18 cellular contexts compared by ENCODE assay signal in the genomic region with DNA sequence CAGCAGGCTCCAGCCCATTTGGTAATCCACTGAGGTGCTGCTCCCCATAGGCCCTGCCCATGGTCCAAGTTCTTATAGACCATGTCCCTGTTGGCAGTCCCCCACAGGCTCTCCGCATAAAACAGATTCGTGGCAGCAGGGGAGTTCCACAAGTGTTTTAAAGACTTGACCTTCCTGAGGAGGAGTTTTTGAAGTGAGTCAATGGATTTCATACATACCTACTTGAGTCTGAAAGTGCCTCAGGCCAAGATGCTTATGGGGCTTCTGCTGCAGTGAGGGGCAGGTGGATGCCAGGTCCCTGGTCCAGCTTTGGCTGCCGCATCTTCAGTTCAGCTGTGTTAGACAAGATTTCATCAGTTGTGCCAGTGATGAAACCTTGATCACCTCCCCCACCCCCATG. TPM values are rescaled to one million over a fixed set of nuclear protein-coding genes. Genes with fewer than 3 reads are reported as not detected.
DNase-seq lines count a peak whose midpoint lies in the region; ATAC-seq and TF ChIP-seq lines count a peak whose summit lies in the region.
"Had no signal": no experiment of that assay in that cellular context is flagged by ENCODE, and none has a peak within 500 bp of the region (broad histone marks: within the 10 kb centered on the region; RNA-seq: fewer than 3 reads in every experiment).

No MANE protein-coding gene starts in this region.

- H3K4ac ChIP-seq in trophoblast cell (ENCODE audit: low read depth, low read length), result no peak overlapping the region

- TF ChIP-seq CTCF in astrocyte of the spinal cord (IDR thresholded peaks at IDR 0.05; ENCODE audit: low read depth, low read length) (no peak), colonic mucosa (IDR thresholded peaks at IDR 0.05) (no peak)

- H3K9me3 ChIP-seq in Karpas-422 (ENCODE audit: low read length) (no peaks in the 10 kb centered on the region), trophoblast cell (ENCODE audit: insufficient read depth, low read depth, low read length) (no peaks in the 10 kb centered on the region), colonic mucosa (no peaks in the 10 kb centered on the region)

- H3K9ac ChIP-seq in Karpas-422 (ENCODE audit: low read length) (no peak overlapping the region), trophoblast cell (ENCODE audit: low read length) (no peak overlapping the region), colonic mucosa (ENCODE audit: low read depth in 2 of 2, low read length in 2 of 2) (no peak overlapping the region)

- H2AFZ ChIP-seq in Karpas-422 (ENCODE audit: low read length), result no peak overlapping the region
- H2AFZ ChIP-seq in trophoblast cell (ENCODE audit: insufficient read depth, low read length, poor library complexity), result no peak overlapping the region

- no peak overlapping the region for H2AK5ac ChIP-seq in trophoblast cell (ENCODE audit: low read length)

- no peak overlapping the region for H4K12ac ChIP-seq in trophoblast cell (ENCODE audit: low read depth, low read length)

- H3K27me3 ChIP-seq in Karpas-422 (ENCODE audit: low read length), result no peaks in the 10 kb centered on the region
- no peaks in the 10 kb centered on the region for H3K27me3 ChIP-seq in trophoblast cell (ENCODE audit: insufficient read depth, low read length)
- no peaks in the 10 kb centered on the region for H3K27me3 ChIP-seq in colonic mucosa

- no peak for ATAC-seq in HG03108 (IDR thresholded peaks at IDR 0.05; ENCODE audit: unreplicated experiment)
- ATAC-seq: Right ventricle myocardium inferior had no signal

- H3K79me1 ChIP-seq in trophoblast cell (ENCODE audit: low read length), result no peaks in the 10 kb centered on the region

- no peak overlapping the region for H3K18ac ChIP-seq in trophoblast cell (ENCODE audit: low read length)

- intact Hi-C loops in colonic mucosa (cut with DNase I), result no loop called here

- no peak overlapping the region for H3K14ac ChIP-seq in trophoblast cell (ENCODE audit: low read length)

- H2BK12ac ChIP-seq in trophoblast cell (ENCODE audit: low read length), result no peak overlapping the region

- in situ Hi-C loops in astrocyte of the spinal cord (cut with HindIII; ENCODE audit: low sequenced_read_pairs), result no loop called here

- no peaks in the 10 kb centered on the region for H3K9me2 ChIP-seq in Karpas-422 (replicated peaks; ENCODE audit: insufficient read depth, low read length)

- H3K4me2 ChIP-seq in Karpas-422 (ENCODE audit: low read depth, low read length, poor library complexity, severe bottlenecking), result no peak overlapping the region
- H3K4me2 ChIP-seq in trophoblast cell (ENCODE audit: low read length), result no peak overlapping the region

- no peak overlapping the region for H3K4me3 ChIP-seq in Karpas-422 (ENCODE audit: low read length)
- no peak overlapping the region for H3K4me3 ChIP-seq in astrocyte of the spinal cord (ENCODE audit: low read depth, low read length)
- H3K4me3 ChIP-seq in trophoblast cell (ENCODE audit: low read depth, low read length), result no peak overlapping the region
- H3K4me3 ChIP-seq in colonic mucosa, result no peak overlapping the region
- H3K4me3 ChIP-seq: SK-N-MC had no signal

- H3K36me3 ChIP-seq in Karpas-422 (ENCODE audit: insufficient read depth, low read length) (peaks cover 7% of the 10 kb centered on the region), trophoblast cell (ENCODE audit: control insufficient read depth in 1 of 2, insufficient read depth in 2 of 2, low read length in 2 of 2) (peaks cover 47 to 59% of the 10 kb centered on the region in 2 experiments), colonic mucosa (peaks cover 29% of the 10 kb centered on the region)

- DNase-seq in DMS79 (lab: John Stamatoyannopoulos, UW), result peak; percentile 56
- no peak for DNase-seq in Karpas-422
- DNase-seq in astrocyte of the spinal cord (ENCODE audit: low read depth, low spot score), result peak; percentile 19
- peak; percentile 79 to 94 for DNase-seq in trophoblast cell
- no peak for DNase-seq in colonic mucosa
- DNase-seq in NCI-H187 treated with DMSO at 0.1 percent for 48 hours (lab: John Stamatoyannopoulos, UW), result no peak
- DNase-seq in NCI-H524 treated with DMSO at 0.1 percent for 48 hours (lab: John Stamatoyannopoulos, UW), result no peak
- DNase-seq: CD4-positive, alpha-beta T cell; H9; NCI-H1436; NCI-H2081 treated with DMSO at 0.1 percent for 48 hours; NCI-H2227 treated with DMSO at 0.1 percent for 48 hours had no signal

- peak overlapping the region; percentile 25; the same call in 1 of the 2 replicates for H3K27ac ChIP-seq in Karpas-422 (ENCODE audit: low read length)
- no peak overlapping the region for H3K27ac ChIP-seq in trophoblast cell (ENCODE audit: low read depth, low read length)
- no peak overlapping the region for H3K27ac ChIP-seq in colonic mucosa
- H3K27ac ChIP-seq: SK-N-MC had no signal

- no peak overlapping the region for H3K23ac ChIP-seq in trophoblast cell (ENCODE audit: low read length)

- H4K20me1 ChIP-seq in Karpas-422 (ENCODE audit: insufficient read depth, low read depth, low read length), result no peaks in the 10 kb centered on the region

- H2BK5ac ChIP-seq in trophoblast cell (ENCODE audit: low read depth, low read length, poor library complexity), result no peak overlapping the region

- H4K91ac ChIP-seq in trophoblast cell (ENCODE audit: low read depth, low read length), result no peak overlapping the region

- H2BK120ac ChIP-seq in trophoblast cell (ENCODE audit: insufficient read depth, low read length, poor library complexity), result no peak overlapping the region

- H3K79me2 ChIP-seq in Karpas-422 (ENCODE audit: low read length) (no peaks in the 10 kb centered on the region), trophoblast cell (ENCODE audit: control insufficient read depth, insufficient read depth, low read length, poor library complexity) (no peaks in the 10 kb centered on the region)

- H3K4me1 ChIP-seq in Karpas-422 (ENCODE audit: low read length) (peaks cover 10% of the 10 kb centered on the region), trophoblast cell (ENCODE audit: control insufficient read depth in 1 of 2, insufficient read depth in 2 of 2, low read length in 2 of 2) (peaks cover 5 to 8% of the 10 kb centered on the region in 2 experiments), colonic mucosa (no peaks in the 10 kb centered on the region)

- H4K8ac ChIP-seq in trophoblast cell (ENCODE audit: low read depth, low read length), result no peak overlapping the region

- no CpG with 5 or more reads among the region's 3 CpGs for WGBS in trophoblast cell (ENCODE audit: extremely low coverage, insufficient coverage, insufficient read length)

RNA-seq across cellular contexts. Expression of a gene that starts 43.3 kb away (rescaled TPM):
- total RNA-seq in Karpas-422 (2014; rRNA removed; shearing (Covaris generic); ENCODE audit: low replicate concordance), result 56.7 and 97.0 TPM in 2 replicates
- 23.6 and 24.2 TPM in 2 replicates for polyA plus RNA-seq in trophoblast cell (2013)
- total RNA-seq in colonic mucosa, result 10 to 100 TPM; 46.3 to 85.2 TPM

RNA-seq across cellular contexts. Expression of a gene that starts 49.1 kb away (rescaled TPM):
- not detected in 2 replicates for total RNA-seq in Karpas-422 (2014; rRNA removed; shearing (Covaris generic); ENCODE audit: low replicate concordance)
- not detected in 2 replicates for polyA plus RNA-seq in trophoblast cell (2013)
- not detected for total RNA-seq in colonic mucosa
- total RNA-seq: A673; CD4-positive, alpha-beta T cell; H9; HT-29; Right ventricle myocardium inferior had no signal
- polyA plus RNA-seq: IgD-negative memory B cell had no signal

Comparison
In these comparisons a context has a peak if more than half of its experiments do, and no peak if none do; other contexts are left out.
1. DNase-seq: peak in DMS79 (single experiment), astrocyte of the spinal cord (single experiment) and trophoblast cell (2 of 2); none in Karpas-422 (single experiment), colonic mucosa (single experiment), NCI-H187 treated with DMSO at 0.1 percent for 48 hours (single experiment) and NCI-H524 treated with DMSO at 0.1 percent for 48 hours (single experiment).